In the genomic region with DNA sequence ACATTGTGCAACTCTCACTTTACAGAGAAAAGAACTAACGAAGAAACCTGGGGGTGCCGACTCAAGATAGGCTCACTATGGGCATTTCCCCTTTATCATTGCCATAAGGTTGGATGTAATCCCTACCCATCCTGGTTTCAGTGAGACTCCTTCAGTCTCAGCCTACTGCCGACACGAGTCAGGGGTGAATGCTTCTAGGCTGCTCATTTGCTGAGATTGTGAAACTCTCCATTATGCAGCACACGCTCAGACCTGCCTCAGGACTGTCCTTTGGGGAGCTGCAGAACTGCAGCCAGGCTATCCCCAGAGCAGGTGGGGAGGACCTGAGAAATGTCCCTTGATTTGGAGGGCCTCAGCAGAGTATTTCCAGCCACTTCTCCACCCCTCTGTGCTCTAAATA, we compare ENCODE assay signal across 2 cellular contexts.
TF ChIP-seq lines count a peak whose summit lies in the region.

No MANE protein-coding gene starts in this region.

TF ChIP-seq in HCT116, 20 proteins besides CTCF, POLR2A, EP300 and RAD21:
- TF ChIP-seq SRF (IDR thresholded peaks at IDR 0.05; ENCODE audit: low read depth) (no peak), EZH2 (IDR thresholded peaks at IDR 0.05) (no peak), ELF1 (IDR thresholded peaks at IDR 0.05; ENCODE audit: borderline replicate concordance, low read depth) (no peak), YY1 (IDR thresholded peaks at IDR 0.05; ENCODE audit: extremely low read depth, insufficient replicate concordance, low read depth, low read length) (no peak), ZBTB33 (IDR thresholded peaks at IDR 0.05; ENCODE audit: extremely low read depth, insufficient replicate concordance, low read length) (no peak), ATF3 (IDR thresholded peaks at IDR 0.05) (no peak), CBX3 (IDR thresholded peaks at IDR 0.05; ENCODE audit: low read depth) (no peak), ZNF274 (IDR thresholded peaks at IDR 0.05; ENCODE audit: low read depth, low read length) (no peak), EZH2phosphoT487 (IDR thresholded peaks at IDR 0.05; ENCODE audit: borderline replicate concordance) (no peak), CEBPB (IDR thresholded peaks at IDR 0.05; ENCODE audit: low read depth) (no peak), MAX (IDR thresholded peaks at IDR 0.05) (no peak), EGR1 (IDR thresholded peaks at IDR 0.05; ENCODE audit: low read depth) (no peak), JUND (IDR thresholded peaks at IDR 0.05) (no peak), FOSL1 (IDR thresholded peaks at IDR 0.05; ENCODE audit: low read depth) (no peak), SP1 (IDR thresholded peaks at IDR 0.05; ENCODE audit: low read depth) (no peak), TCF7L2 (IDR thresholded peaks at IDR 0.05; ENCODE audit: borderline replicate concordance, extremely low read depth, insufficient read depth, insufficient read length) (no peak), ZFX (IDR thresholded peaks at IDR 0.05) (no peak), SIN3A (IDR thresholded peaks at IDR 0.05; ENCODE audit: low read depth) (no peak), POLR2AphosphoS5 (IDR thresholded peaks at IDR 0.05; ENCODE audit: low read depth, low read length) (no peak)
- TF ChIP-seq, protein P1, sequence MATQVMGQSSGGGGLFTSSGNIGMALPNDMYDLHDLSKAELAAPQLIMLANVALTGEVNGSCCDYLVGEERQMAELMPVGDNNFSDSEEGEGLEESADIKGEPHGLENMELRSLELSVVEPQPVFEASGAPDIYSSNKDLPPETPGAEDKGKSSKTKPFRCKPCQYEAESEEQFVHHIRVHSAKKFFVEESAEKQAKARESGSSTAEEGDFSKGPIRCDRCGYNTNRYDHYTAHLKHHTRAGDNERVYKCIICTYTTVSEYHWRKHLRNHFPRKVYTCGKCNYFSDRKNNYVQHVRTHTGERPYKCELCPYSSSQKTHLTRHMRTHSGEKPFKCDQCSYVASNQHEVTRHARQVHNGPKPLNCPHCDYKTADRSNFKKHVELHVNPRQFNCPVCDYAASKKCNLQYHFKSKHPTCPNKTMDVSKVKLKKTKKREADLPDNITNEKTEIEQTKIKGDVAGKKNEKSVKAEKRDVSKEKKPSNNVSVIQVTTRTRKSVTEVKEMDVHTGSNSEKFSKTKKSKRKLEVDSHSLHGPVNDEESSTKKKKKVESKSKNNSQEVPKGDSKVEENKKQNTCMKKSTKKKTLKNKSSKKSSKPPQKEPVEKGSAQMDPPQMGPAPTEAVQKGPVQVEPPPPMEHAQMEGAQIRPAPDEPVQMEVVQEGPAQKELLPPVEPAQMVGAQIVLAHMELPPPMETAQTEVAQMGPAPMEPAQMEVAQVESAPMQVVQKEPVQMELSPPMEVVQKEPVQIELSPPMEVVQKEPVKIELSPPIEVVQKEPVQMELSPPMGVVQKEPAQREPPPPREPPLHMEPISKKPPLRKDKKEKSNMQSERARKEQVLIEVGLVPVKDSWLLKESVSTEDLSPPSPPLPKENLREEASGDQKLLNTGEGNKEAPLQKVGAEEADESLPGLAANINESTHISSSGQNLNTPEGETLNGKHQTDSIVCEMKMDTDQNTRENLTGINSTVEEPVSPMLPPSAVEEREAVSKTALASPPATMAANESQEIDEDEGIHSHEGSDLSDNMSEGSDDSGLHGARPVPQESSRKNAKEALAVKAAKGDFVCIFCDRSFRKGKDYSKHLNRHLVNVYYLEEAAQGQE (IDR thresholded peaks at IDR 0.05; ENCODE audit: low read depth): no peak
TF ChIP-seq in HCT116: peak in this region for 0.

TF ChIP-seq in K562, 482 proteins besides CTCF, POLR2A, EP300 and RAD21:
- TF ChIP-seq ARNT (IDR thresholded peaks at IDR 0.05) (no peak), JUNB (CRISPR knock-in tag; conservative IDR thresholded peaks at IDR 0.05) (no peak), MEIS2 (IDR thresholded peaks at IDR 0.05; ENCODE audit: partially characterized antibody) (no peak), NBN (IDR thresholded peaks at IDR 0.05; ENCODE audit: low read depth) (no peak), THAP12 (CRISPR knock-in tag; IDR thresholded peaks at IDR 0.05) (no peak), PURB (CRISPR knock-in tag; IDR thresholded peaks at IDR 0.05; ENCODE audit: low read depth) (no peak), CHD4 (IDR thresholded peaks at IDR 0.05; ENCODE audit: insufficient read depth, insufficient replicate concordance, low read depth, low read length, poor library complexity, severe bottlenecking) (no peak), HNRNPL (IDR thresholded peaks at IDR 0.05; ENCODE audit: low read depth, low read length) (no peak), SRSF7 (optimal IDR thresholded peaks at IDR 0.05; ENCODE audit: low read depth, low read length) (no peak), SMARCA4 (IDR thresholded peaks at IDR 0.05) (no peak), ILF3 (IDR thresholded peaks at IDR 0.05; ENCODE audit: borderline replicate concordance) (no peak), KAT8 (IDR thresholded peaks at IDR 0.05; ENCODE audit: low read depth) (no peak)
- TF ChIP-seq, protein P2, sequence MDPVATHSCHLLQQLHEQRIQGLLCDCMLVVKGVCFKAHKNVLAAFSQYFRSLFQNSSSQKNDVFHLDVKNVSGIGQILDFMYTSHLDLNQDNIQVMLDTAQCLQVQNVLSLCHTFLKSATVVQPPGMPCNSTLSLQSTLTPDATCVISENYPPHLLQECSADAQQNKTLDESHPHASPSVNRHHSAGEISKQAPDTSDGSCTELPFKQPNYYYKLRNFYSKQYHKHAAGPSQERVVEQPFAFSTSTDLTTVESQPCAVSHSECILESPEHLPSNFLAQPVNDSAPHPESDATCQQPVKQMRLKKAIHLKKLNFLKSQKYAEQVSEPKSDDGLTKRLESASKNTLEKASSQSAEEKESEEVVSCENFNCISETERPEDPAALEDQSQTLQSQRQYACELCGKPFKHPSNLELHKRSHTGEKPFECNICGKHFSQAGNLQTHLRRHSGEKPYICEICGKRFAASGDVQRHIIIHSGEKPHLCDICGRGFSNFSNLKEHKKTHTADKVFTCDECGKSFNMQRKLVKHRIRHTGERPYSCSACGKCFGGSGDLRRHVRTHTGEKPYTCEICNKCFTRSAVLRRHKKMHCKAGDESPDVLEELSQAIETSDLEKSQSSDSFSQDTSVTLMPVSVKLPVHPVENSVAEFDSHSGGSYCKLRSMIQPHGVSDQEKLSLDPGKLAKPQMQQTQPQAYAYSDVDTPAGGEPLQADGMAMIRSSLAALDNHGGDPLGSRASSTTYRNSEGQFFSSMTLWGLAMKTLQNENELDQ (CRISPR knock-in tag; IDR thresholded peaks at IDR 0.05; ENCODE audit: borderline replicate concordance): no peak
- TF ChIP-seq, protein P3, sequence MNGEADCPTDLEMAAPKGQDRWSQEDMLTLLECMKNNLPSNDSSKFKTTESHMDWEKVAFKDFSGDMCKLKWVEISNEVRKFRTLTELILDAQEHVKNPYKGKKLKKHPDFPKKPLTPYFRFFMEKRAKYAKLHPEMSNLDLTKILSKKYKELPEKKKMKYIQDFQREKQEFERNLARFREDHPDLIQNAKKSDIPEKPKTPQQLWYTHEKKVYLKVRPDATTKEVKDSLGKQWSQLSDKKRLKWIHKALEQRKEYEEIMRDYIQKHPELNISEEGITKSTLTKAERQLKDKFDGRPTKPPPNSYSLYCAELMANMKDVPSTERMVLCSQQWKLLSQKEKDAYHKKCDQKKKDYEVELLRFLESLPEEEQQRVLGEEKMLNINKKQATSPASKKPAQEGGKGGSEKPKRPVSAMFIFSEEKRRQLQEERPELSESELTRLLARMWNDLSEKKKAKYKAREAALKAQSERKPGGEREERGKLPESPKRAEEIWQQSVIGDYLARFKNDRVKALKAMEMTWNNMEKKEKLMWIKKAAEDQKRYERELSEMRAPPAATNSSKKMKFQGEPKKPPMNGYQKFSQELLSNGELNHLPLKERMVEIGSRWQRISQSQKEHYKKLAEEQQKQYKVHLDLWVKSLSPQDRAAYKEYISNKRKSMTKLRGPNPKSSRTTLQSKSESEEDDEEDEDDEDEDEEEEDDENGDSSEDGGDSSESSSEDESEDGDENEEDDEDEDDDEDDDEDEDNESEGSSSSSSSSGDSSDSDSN (IDR thresholded peaks at IDR 0.05; ENCODE audit: borderline replicate concordance in 1 of 2, low read depth in 2 of 2, low read length in 2 of 2): no peak
- TF ChIP-seq, protein P4, sequence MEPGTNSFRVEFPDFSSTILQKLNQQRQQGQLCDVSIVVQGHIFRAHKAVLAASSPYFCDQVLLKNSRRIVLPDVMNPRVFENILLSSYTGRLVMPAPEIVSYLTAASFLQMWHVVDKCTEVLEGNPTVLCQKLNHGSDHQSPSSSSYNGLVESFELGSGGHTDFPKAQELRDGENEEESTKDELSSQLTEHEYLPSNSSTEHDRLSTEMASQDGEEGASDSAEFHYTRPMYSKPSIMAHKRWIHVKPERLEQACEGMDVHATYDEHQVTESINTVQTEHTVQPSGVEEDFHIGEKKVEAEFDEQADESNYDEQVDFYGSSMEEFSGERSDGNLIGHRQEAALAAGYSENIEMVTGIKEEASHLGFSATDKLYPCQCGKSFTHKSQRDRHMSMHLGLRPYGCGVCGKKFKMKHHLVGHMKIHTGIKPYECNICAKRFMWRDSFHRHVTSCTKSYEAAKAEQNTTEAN (CRISPR knock-in tag; IDR thresholded peaks at IDR 0.05): no peak
